In genomic region chr7:5433181-5433580, GRCh38 we compare ENCODE assay signal across 3 cellular contexts.
A peak's percentile ranks its signal among the peaks of the same experiment; 100 is the strongest.
TF ChIP-seq lines count a peak whose summit lies in the region.

No MANE protein-coding gene starts in this region.

TF ChIP-seq in HEK293, 187 proteins besides CTCF, POLR2A, EP300 and RAD21:
- no peak for TF ChIP-seq GLIS2 (tag by site-specific recombination; IDR thresholded peaks at IDR 0.05)
- no peak for TF ChIP-seq ZNF473 (tag by site-specific recombination; IDR thresholded peaks at IDR 0.05)
- no peak for TF ChIP-seq PRDM4 (tag by site-specific recombination; IDR thresholded peaks at IDR 0.05)
- TF ChIP-seq ZNF404 (tag by site-specific recombination; IDR thresholded peaks at IDR 0.05), result no peak
- no peak for TF ChIP-seq ZNF791 (tag by site-specific recombination; IDR thresholded peaks at IDR 0.05)
- peak; percentile 92; the same call in 1 of the 2 replicates for TF ChIP-seq TRIM28 (IDR thresholded peaks at IDR 0.05; ENCODE audit: borderline replicate concordance, low read length)
- no peak for TF ChIP-seq ZNF426 (tag by site-specific recombination; IDR thresholded peaks at IDR 0.05)
- TF ChIP-seq KLF1 (tag by site-specific recombination; IDR thresholded peaks at IDR 0.05), result no peak
- TF ChIP-seq KLF8 (tag by site-specific recombination; IDR thresholded peaks at IDR 0.05), result no peak
- no peak for TF ChIP-seq ZNF211 (tag by site-specific recombination; IDR thresholded peaks at IDR 0.05; ENCODE audit: low read depth)
- no peak for TF ChIP-seq ZNF677 (tag by site-specific recombination; IDR thresholded peaks at IDR 0.05)
- no peak for TF ChIP-seq KLF7 (tag by site-specific recombination; IDR thresholded peaks at IDR 0.05; ENCODE audit: borderline replicate concordance)
- no peak for TF ChIP-seq HOXA7 (CRISPR knock-in tag; IDR thresholded peaks at IDR 0.05; ENCODE audit: borderline replicate concordance)
- TF ChIP-seq ZNF654 (tag by site-specific recombination; IDR thresholded peaks at IDR 0.05; ENCODE audit: low read depth), result no peak
- peak; percentile 90 for TF ChIP-seq RBAK (tag by site-specific recombination; IDR thresholded peaks at IDR 0.05)
- TF ChIP-seq ZNF2 (tag by site-specific recombination; IDR thresholded peaks at IDR 0.05), result no peak

TF ChIP-seq in K562, 482 proteins besides CTCF, POLR2A, EP300 and RAD21 (continues in another document):
- TF ChIP-seq TRIM28 (IDR thresholded peaks at IDR 0.05), result peak; percentile 84
- TF ChIP-seq THAP7 (CRISPR knock-in tag; IDR thresholded peaks at IDR 0.05), result no peak
- TF ChIP-seq CTCFL (IDR thresholded peaks at IDR 0.05; ENCODE audit: borderline replicate concordance, insufficient read depth, low read depth, low read length, poor library complexity, severe bottlenecking), result no peak
- peak; percentile 43 for TF ChIP-seq CHD4 (IDR thresholded peaks at IDR 0.05; ENCODE audit: insufficient read depth, insufficient replicate concordance, low read depth, low read length, poor library complexity, severe bottlenecking)
- 0 out of 2 replicates have a peak, but pooled peaks have one; percentile 27 for TF ChIP-seq HDAC2 (IDR thresholded peaks at IDR 0.05)
- TF ChIP-seq TCF7 (IDR thresholded peaks at IDR 0.05; ENCODE audit: borderline replicate concordance), result no peak
- TF ChIP-seq RCOR1 (IDR thresholded peaks at IDR 0.05; ENCODE audit: borderline replicate concordance in 1 of 2, low read depth in 2 of 2, low read length in 2 of 2), result 0 out of 4 replicates have a peak, but pooled peaks of 1 of the 2 experiments have one; percentile 25
- no peak for TF ChIP-seq ZNF407 (IDR thresholded peaks at IDR 0.05; ENCODE audit: low read depth)
- TF ChIP-seq CBX1 (IDR thresholded peaks at IDR 0.05; ENCODE audit: low read depth), result 0 out of 2 replicates have a peak, but pooled peaks have one; percentile 50
- no peak for TF ChIP-seq KAT7 (CRISPR knock-in tag; IDR thresholded peaks at IDR 0.05; ENCODE audit: borderline replicate concordance)
- no peak for TF ChIP-seq ZNF780A (CRISPR knock-in tag; IDR thresholded peaks at IDR 0.05)
- peak; percentile 100 for TF ChIP-seq ZNF12 (CRISPR knock-in tag; IDR thresholded peaks at IDR 0.05)
- TF ChIP-seq BCOR (IDR thresholded peaks at IDR 0.05), result peak; percentile 79
- TF ChIP-seq CBX3 (IDR thresholded peaks at IDR 0.05; ENCODE audit: borderline replicate concordance in 1 of 2, low read length in 2 of 2), result peak in 1 of 2 experiments; percentile 69; a peak in 1 of 3 replicates

TF ChIP-seq in liver, 16 proteins besides CTCF, POLR2A, EP300 and RAD21:
- TF ChIP-seq ATF3 (IDR thresholded peaks at IDR 0.05) (no peak), EGR1 (IDR thresholded peaks at IDR 0.05; ENCODE audit: low read depth in 2 of 2) (peak in 1 of 2 donors; percentile 11), FOXA2 (IDR thresholded peaks at IDR 0.05) (peak; percentile 89), YY1 (IDR thresholded peaks at IDR 0.05) (no peak), JUND (IDR thresholded peaks at IDR 0.05) (no peak), SP1 (IDR thresholded peaks at IDR 0.05) (peak; percentile 42), ZBTB33 (IDR thresholded peaks at IDR 0.05) (no peak), TAF1 (conservative IDR thresholded peaks at IDR 0.05) (no peak), HNF4A (conservative IDR thresholded peaks at IDR 0.05) (peak; percentile 16 to 36), RXRA (IDR thresholded peaks at IDR 0.05) (peak; percentile 92 to 93), REST (IDR thresholded peaks at IDR 0.05) (no peak), GABPA (IDR thresholded peaks at IDR 0.05 in 1 of 2, conservative IDR thresholded peaks at IDR 0.05 in 1 of 2) (no peak), FOXA1 (IDR thresholded peaks at IDR 0.05) (peak; percentile 55), NR2F2 (IDR thresholded peaks at IDR 0.05) (no peak), HNF4G (IDR thresholded peaks at IDR 0.05) (no peak), MAX (IDR thresholded peaks at IDR 0.05) (no peak)
